Comparison of ENCODE assay signal across 8 cellular contexts in the genomic region with DNA sequence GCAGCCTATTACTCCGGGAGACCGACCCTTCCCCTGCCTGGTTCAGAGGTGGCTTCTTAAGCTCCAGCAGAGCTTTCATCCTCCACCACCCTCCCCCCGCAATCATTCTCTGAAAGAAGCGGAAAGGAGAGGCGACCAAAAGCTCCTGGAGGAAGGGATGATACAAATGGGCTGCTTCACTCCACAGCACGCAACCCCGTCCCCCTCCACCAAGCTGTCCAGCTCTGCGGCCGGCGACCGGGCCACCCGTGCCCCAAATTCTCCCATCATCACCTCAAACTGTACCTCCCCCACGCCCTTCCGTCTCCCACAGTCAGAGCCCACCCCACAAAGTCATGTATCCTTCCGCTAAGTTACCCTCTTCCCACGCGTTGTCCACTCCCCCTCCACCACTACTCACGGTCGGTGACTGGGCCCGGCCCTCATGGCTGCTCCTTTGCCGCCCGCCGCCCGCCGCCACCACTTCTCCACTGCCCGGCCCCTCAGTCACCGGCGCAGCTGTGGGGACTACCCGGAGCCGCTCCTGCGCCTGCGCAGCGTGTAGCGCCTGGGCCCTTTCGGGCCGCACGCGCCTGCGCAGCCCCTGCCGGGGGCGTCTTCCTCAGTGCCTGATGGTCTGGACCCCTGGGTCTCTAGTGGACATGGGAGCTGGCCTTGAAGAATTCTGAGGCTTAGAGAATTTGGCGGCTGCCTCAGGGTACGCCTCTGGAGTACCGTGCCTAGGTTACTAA. TPM values are rescaled to one million over a fixed set of nuclear protein-coding genes. Genes with fewer than 3 reads are reported as not detected.
DNase-seq lines count a peak whose midpoint lies in the region; ATAC-seq, FAIRE-seq and TF ChIP-seq lines count a peak whose summit lies in the region.

A gene with protein sequence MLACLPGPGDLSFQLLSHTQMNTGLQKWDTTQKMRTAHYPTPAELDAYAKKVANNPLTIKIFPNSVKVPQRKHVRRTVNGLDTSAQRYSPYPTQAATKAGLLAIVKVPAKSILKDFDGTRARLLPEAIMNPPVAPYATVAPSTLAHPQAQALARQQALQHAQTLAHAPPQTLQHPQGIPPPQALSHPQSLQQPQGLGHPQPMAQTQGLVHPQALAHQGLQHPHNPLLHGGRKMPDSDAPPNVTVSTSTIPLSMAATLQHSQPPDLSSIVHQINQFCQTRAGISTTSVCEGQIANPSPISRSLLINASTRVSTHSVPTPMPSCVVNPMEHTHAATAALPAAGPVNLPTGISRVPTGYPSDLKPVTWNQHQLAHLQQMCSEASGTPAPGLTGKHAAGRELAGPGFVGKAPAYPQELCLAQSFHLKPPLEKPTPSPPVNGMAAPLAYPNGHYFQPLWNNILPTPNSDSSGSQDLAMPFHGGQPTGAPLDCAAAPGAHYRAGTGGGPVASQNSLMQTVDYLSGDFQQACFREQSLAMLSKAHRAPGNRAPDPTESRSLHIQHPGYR (minus strand): TSS at position 509 of the 731 bp plus-strand sequence. CDS start 76,123 bp downstream, outside the sequence.

- ATAC-seq in HG03460 (IDR thresholded peaks at IDR 0.05; ENCODE audit: unreplicated experiment) = peak; percentile 80
- peak; percentile 98 for ATAC-seq in HepG2

- TF ChIP-seq CTCF in AG10803 (conservative IDR thresholded peaks at IDR 0.05; ENCODE audit: low read length) = no peak
- no peak for TF ChIP-seq CTCF in HepG2 (CRISPR knock-in tag; IDR thresholded peaks at IDR 0.05)

- H3K4me3 ChIP-seq in AG10803 (ENCODE audit: low read length) (peak within 1 kb of the TSS; percentile 93), HepG2 (replicated peaks in 1 of 3; ENCODE audit: insufficient read depth in 1 of 3, low read depth in 2 of 3, low read length in 3 of 3) (peak within 1 kb of the TSS; percentile 73 to 92 (median 74))

- in situ Hi-C loops in HepG2 (cut with HindIII; ENCODE audit: extremely low pct_ligation_motif_present, low pct_unique_long_range_greater_than_20kb) = no loop called here

- H2AFZ ChIP-seq in HepG2 (ENCODE audit: low read length) = peak within 1 kb of the TSS; percentile 95

- WGBS in HepG2 (ENCODE audit: low lambda C conversion rate) = under 1% methylated on average over 38 of the region's 44 CpGs

- peak; percentile 58 to 79 for TF ChIP-seq POLR2A in HepG2 (IDR thresholded peaks at IDR 0.05; ENCODE audit: insufficient read depth in 1 of 2, low read depth in 2 of 2, low read length in 2 of 2)

- CTCF ChIA-PET in HepG2 (lab: Yijun Ruan, JAX; ENCODE audit: low intra/inter-chr PET ratio, low total read pairs) = no interaction called here

- no peaks in the 10 kb centered on the region; a peak in 1 of 5 replicates for H3K27me3 ChIP-seq in HepG2 (ENCODE audit: control insufficient read depth in 1 of 2, insufficient read depth in 2 of 2, low read length in 2 of 2)

- intact Hi-C loops in HepG2 (cut with micrococcal nuclease; ENCODE audit: unreplicated experiment) = loop anchor here (2.0 to 5.0 kb wide), 3 partner anchors 35 to 80 kb away; no protein-coding TSS in a partner anchor

- POLR2A ChIA-PET in HepG2 (lab: Yijun Ruan, JAX) = interaction anchor here (0.5 to 3.0 kb wide), 21 partner anchors 11 to 452 kb away, joined by 3 to 14 read pairs (median 4); a partner anchor contains a TSS

- H3K4me1 ChIP-seq in HepG2 (ENCODE audit: insufficient read depth, low read length) = peaks cover 20% of the 10 kb centered on the region

- no peaks in the 10 kb centered on the region for H3K36me3 ChIP-seq in HepG2 (replicated peaks in 1 of 2; ENCODE audit: control insufficient read depth in 1 of 2, insufficient read depth in 2 of 2, low read length in 2 of 2)

- no TSS peak for BruUV-seq in HepG2 (replicated peaks; lab: Mats Ljungman, UMichigan)

- FAIRE-seq in HepG2 (lab: Jason Lieb, UNC) = no peak

- no peaks in the 10 kb centered on the region for H3K9me3 ChIP-seq in HepG2 (ENCODE audit: low read length)

- peaks cover 36% of the 10 kb centered on the region for H3K79me2 ChIP-seq in HepG2 (ENCODE audit: insufficient read depth, low read length)

- TF ChIP-seq EP300 in HepG2 (IDR thresholded peaks at IDR 0.05; ENCODE audit: low read depth in 2 of 2, low read length in 2 of 2) = no peak
- no peak for TF ChIP-seq EP300 in HepG2 (CRISPR knock-in tag; IDR thresholded peaks at IDR 0.05; ENCODE audit: borderline replicate concordance)

- no peaks in the 10 kb centered on the region for H4K20me1 ChIP-seq in HepG2 (ENCODE audit: insufficient read depth, low read length)

- peak within 1 kb of the TSS; percentile 59 for H3K27ac ChIP-seq in HepG2 (ENCODE audit: extremely low read length, insufficient read depth, low read length)

- H3K4me2 ChIP-seq in HepG2 (ENCODE audit: low read depth, low read length) = peak within 1 kb of the TSS; percentile 98

- peak within 1 kb of the TSS; percentile 86 for H3K9ac ChIP-seq in HepG2 (ENCODE audit: insufficient read depth, low read depth, low read length)

- DNase-seq in AG10803 (ENCODE audit: low read depth) (peak; percentile 73), GM19238 (ENCODE audit: insufficient read length, low spot score) (peak; percentile 99), NCI-H748 (lab: John Stamatoyannopoulos, UW; ENCODE audit: unreplicated experiment) (peak; percentile 96), dermis microvascular lymphatic vessel endothelial cell (ENCODE audit: low read depth in 2 of 2) (peak; percentile 68 to 89), HepG2 (ENCODE audit: low spot score) (peak; percentile 79)
- DNase-seq in activated CD4-positive, alpha-beta T cell treated with anti-CD3 and anti-CD28 coated beads, Interleukin-2, amount 50 U/mL, for 4 hours = peak; percentile 73 to 79
- peak; percentile 74 to 78 for DNase-seq in stimulated activated CD4-positive, alpha-beta T cell treated with anti-CD3 and anti-CD28 coated beads, Interleukin-2, amount 100 ng/mL, for 48 hours

- TF ChIP-seq RAD21 in HepG2 (CRISPR knock-in tag; IDR thresholded peaks at IDR 0.05) = no peak

TF ChIP-seq in HepG2, 621 proteins besides CTCF, POLR2A, EP300 and RAD21 (continues in another document):
- TF ChIP-seq ZNF556 (CRISPR knock-in tag; IDR thresholded peaks at IDR 0.05; ENCODE audit: borderline replicate concordance) (peak; percentile 70; the same call in 1 of the 2 replicates), ASH2L (IDR thresholded peaks at IDR 0.05; ENCODE audit: insufficient read length, low read depth, low read length) (peak; percentile 37), GATAD1 (CRISPR knock-in tag; IDR thresholded peaks at IDR 0.05) (peak; percentile 74), ZNF143 (CRISPR knock-in tag; IDR thresholded peaks at IDR 0.05) (peak; percentile 21; the same call in 1 of the 2 replicates), ZNF891 (CRISPR knock-in tag; IDR thresholded peaks at IDR 0.05) (peak; percentile 25; the same call in 1 of the 2 replicates), ZNF180 (CRISPR knock-in tag; IDR thresholded peaks at IDR 0.05; ENCODE audit: borderline replicate concordance, low read depth) (no peak), AGO1 (IDR thresholded peaks at IDR 0.05; ENCODE audit: low read depth, low read length, poor library complexity, severe bottlenecking) (no peak)
- TF ChIP-seq, protein P1, sequence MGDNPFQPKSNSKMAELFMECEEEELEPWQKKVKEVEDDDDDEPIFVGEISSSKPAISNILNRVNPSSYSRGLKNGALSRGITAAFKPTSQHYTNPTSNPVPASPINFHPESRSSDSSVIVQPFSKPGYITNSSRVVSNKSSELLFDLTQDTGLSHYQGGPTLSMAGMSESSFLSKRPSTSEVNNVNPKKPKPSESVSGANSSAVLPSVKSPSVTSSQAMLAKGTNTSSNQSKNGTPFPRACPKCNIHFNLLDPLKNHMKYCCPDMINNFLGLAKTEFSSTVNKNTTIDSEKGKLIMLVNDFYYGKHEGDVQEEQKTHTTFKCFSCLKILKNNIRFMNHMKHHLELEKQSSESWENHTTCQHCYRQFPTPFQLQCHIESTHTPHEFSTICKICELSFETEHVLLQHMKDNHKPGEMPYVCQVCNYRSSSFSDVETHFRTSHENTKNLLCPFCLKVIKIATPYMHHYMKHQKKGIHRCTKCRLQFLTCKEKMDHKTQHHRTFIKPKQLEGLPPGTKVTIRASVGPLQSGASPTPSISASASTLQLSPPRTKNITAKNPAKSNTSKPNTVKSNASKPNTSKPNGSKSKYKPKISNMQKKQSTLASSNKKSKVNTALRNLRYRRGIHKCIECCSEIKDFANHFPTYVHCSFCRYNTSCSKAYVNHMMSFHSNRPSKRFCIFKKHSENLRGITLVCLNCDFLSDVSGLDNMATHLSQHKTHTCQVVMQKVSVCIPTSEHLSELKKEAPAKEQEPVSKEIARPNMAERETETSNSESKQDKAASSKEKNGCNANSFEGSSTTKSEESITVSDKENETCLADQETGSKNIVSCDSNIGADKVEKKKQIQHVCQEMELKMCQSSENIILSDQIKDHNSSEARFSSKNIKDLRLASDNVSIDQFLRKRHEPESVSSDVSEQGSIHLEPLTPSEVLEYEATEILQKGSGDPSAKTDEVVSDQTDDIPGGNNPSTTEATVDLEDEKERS (CRISPR knock-in tag; IDR thresholded peaks at IDR 0.05) = 0 out of 2 replicates have a peak, but pooled peaks have one; percentile 32

RNA-seq across cellular contexts. Expression of the gene that starts here (rescaled TPM):
- total RNA-seq in dermis microvascular lymphatic vessel endothelial cell (4.9 and 10.7 TPM in 2 replicates), HepG2 (2016; rRNA removed; fragmentation: Illumina TruSeq; extraction: Trizol) (3.5 and 4.7 TPM in 2 replicates)
- total RNA-seq in HepG2 (2016; cell fraction: cytosol; rRNA removed; fragmentation: Illumina TruSeq; extraction: Trizol; ENCODE audit: low read depth) = 1.7 and 2.5 TPM in 2 replicates
- total RNA-seq in HepG2 (2016; cell fraction: insoluble cytoplasmic fraction; rRNA removed; fragmentation: Illumina TruSeq; extraction: Trizol) = 2.9 and 3.4 TPM in 2 replicates
- total RNA-seq in HepG2 (2016; cell fraction: membrane; rRNA removed; fragmentation: Illumina TruSeq; extraction: Trizol) = 7.9 and 9.0 TPM in 2 replicates
- total RNA-seq in HepG2 (2016; cell fraction: nucleus; rRNA removed; fragmentation: Illumina TruSeq; extraction: Trizol) = 2.9 and 4.4 TPM in 2 replicates
- polyA plus RNA-seq in HepG2 (2011; rRNA removed) = 7.3 TPM in 2 replicates
- polyA plus RNA-seq in HepG2 (2011; cell fraction: cytosol; rRNA removed) = 8.0 and 8.4 TPM in 2 replicates
- polyA plus RNA-seq in HepG2 (2011; cell fraction: nucleus; rRNA removed) = 11.3 and 13.9 TPM in 2 replicates
- polyA plus RNA-seq in HepG2 (2012) = 9.8 and 13.0 TPM in 2 replicates
- 4.0 and 4.6 TPM in 2 replicates for polyA plus RNA-seq in HepG2 (2016; cell fraction: cytosol; fragmentation: Illumina TruSeq; extraction: Trizol; ENCODE audit: low read depth)
- 9.3 and 13.6 TPM in 2 replicates for polyA plus RNA-seq in HepG2 (2016; cell fraction: insoluble cytoplasmic fraction; fragmentation: Illumina TruSeq; extraction: Trizol; ENCODE audit: low read depth)
- 14.0 and 18.6 TPM in 2 replicates for polyA plus RNA-seq in HepG2 (2016; cell fraction: membrane; fragmentation: Illumina TruSeq; extraction: Trizol; ENCODE audit: low read depth)
- polyA plus RNA-seq in HepG2 (2016; cell fraction: nucleus; fragmentation: Illumina TruSeq; extraction: Trizol; ENCODE audit: insufficient read depth, low read depth) = 10.1 and 11.0 TPM in 2 replicates
- polyA minus RNA-seq in HepG2 (2011; rRNA and poly(A)+ RNA removed; ENCODE audit: low replicate concordance) = 14.1 and 27.8 TPM in 2 replicates
- polyA minus RNA-seq in HepG2 (2011; cell fraction: cytosol; rRNA and poly(A)+ RNA removed) = 12.3 and 12.7 TPM in 2 replicates
- 12.6 and 12.8 TPM in 2 replicates for polyA minus RNA-seq in HepG2 (2011; cell fraction: nucleus; rRNA and poly(A)+ RNA removed)

Comparison
In these comparisons a context has a peak if more than half of its experiments do, and no peak if none do; other contexts are left out.
1. Peak in every context shown above with its lines: DNase-seq, ATAC-seq, H3K4me3 ChIP-seq and H3K27ac ChIP-seq.